ENCODE assay signal across 1 cellular context in the genomic region with DNA sequence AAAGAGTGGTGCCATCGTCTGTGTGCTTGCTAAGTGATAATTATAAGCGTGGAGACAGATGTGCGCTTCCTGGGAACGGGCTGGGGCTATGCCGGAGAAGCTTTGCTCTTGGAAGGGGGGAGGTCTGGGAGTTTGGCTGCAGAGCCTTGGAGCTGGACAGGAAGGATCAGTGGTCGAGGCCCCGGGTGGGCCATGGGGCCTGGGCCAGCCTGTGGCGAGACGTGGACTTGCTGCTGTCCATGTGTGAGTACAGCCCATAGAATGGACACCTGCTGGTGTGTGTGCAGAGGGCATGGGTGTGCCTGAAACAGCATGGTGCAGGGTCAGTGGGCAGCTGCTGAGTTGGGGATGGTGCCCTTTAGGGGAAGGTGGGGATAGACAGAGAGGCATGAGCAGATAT.
TF ChIP-seq lines count a peak whose summit lies in the region.

No MANE protein-coding gene starts in this region.

TF ChIP-seq in GM23338, 12 proteins besides CTCF, POLR2A, EP300 and RAD21 (continued from another document):
- TF ChIP-seq, protein P1, sequence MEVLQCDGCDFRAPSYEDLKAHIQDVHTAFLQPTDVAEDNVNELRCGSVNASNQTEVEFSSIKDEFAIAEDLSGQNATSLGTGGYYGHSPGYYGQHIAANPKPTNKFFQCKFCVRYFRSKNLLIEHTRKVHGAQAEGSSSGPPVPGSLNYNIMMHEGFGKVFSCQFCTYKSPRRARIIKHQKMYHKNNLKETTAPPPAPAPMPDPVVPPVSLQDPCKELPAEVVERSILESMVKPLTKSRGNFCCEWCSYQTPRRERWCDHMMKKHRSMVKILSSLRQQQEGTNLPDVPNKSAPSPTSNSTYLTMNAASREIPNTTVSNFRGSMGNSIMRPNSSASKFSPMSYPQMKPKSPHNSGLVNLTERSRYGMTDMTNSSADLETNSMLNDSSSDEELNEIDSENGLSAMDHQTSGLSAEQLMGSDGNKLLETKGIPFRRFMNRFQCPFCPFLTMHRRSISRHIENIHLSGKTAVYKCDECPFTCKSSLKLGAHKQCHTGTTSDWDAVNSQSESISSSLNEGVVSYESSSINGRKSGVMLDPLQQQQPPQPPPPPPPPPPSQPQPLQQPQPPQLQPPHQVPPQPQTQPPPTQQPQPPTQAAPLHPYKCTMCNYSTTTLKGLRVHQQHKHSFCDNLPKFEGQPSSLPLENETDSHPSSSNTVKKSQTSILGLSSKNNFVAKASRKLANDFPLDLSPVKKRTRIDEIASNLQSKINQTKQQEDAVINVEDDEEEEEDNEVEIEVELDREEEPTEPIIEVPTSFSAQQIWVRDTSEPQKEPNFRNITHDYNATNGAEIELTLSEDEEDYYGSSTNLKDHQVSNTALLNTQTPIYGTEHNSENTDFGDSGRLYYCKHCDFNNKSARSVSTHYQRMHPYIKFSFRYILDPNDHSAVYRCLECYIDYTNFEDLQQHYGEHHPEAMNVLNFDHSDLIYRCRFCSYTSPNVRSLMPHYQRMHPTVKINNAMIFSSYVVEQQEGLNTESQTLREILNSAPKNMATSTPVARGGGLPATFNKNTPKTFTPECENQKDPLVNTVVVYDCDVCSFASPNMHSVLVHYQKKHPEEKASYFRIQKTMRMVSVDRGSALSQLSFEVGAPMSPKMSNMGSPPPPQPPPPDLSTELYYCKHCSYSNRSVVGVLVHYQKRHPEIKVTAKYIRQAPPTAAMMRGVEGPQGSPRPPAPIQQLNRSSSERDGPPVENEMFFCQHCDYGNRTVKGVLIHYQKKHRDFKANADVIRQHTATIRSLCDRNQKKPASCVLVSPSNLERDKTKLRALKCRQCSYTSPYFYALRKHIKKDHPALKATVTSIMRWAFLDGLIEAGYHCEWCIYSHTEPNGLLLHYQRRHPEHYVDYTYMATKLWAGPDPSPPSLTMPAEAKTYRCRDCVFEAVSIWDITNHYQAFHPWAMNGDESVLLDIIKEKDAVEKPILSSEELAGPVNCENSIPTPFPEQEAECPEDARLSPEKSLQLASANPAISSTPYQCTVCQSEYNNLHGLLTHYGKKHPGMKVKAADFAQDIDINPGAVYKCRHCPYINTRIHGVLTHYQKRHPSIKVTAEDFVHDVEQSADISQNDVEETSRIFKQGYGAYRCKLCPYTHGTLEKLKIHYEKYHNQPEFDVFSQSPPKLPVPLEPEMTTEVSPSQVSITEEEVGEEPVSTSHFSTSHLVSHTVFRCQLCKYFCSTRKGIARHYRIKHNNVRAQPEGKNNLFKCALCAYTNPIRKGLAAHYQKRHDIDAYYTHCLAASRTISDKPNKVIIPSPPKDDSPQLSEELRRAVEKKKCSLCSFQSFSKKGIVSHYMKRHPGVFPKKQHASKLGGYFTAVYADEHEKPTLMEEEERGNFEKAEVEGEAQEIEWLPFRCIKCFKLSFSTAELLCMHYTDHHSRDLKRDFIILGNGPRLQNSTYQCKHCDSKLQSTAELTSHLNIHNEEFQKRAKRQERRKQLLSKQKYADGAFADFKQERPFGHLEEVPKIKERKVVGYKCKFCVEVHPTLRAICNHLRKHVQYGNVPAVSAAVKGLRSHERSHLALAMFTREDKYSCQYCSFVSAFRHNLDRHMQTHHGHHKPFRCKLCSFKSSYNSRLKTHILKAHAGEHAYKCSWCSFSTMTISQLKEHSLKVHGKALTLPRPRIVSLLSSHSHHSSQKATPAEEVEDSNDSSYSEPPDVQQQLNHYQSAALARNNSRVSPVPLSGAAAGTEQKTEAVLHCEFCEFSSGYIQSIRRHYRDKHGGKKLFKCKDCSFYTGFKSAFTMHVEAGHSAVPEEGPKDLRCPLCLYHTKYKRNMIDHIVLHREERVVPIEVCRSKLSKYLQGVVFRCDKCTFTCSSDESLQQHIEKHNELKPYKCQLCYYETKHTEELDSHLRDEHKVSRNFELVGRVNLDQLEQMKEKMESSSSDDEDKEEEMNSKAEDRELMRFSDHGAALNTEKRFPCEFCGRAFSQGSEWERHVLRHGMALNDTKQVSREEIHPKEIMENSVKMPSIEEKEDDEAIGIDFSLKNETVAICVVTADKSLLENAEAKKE (CRISPR knock-in tag; IDR thresholded peaks at IDR 0.05): no peak
- TF ChIP-seq JUNB (IDR thresholded peaks at IDR 0.05; ENCODE audit: unreplicated experiment) (no peak), ZNF331 (CRISPR knock-in tag; IDR thresholded peaks at IDR 0.05; ENCODE audit: low read depth) (no peak), NANOG (IDR thresholded peaks at IDR 0.05; ENCODE audit: borderline replicate concordance) (no peak)
- TF ChIP-seq, protein P2, sequence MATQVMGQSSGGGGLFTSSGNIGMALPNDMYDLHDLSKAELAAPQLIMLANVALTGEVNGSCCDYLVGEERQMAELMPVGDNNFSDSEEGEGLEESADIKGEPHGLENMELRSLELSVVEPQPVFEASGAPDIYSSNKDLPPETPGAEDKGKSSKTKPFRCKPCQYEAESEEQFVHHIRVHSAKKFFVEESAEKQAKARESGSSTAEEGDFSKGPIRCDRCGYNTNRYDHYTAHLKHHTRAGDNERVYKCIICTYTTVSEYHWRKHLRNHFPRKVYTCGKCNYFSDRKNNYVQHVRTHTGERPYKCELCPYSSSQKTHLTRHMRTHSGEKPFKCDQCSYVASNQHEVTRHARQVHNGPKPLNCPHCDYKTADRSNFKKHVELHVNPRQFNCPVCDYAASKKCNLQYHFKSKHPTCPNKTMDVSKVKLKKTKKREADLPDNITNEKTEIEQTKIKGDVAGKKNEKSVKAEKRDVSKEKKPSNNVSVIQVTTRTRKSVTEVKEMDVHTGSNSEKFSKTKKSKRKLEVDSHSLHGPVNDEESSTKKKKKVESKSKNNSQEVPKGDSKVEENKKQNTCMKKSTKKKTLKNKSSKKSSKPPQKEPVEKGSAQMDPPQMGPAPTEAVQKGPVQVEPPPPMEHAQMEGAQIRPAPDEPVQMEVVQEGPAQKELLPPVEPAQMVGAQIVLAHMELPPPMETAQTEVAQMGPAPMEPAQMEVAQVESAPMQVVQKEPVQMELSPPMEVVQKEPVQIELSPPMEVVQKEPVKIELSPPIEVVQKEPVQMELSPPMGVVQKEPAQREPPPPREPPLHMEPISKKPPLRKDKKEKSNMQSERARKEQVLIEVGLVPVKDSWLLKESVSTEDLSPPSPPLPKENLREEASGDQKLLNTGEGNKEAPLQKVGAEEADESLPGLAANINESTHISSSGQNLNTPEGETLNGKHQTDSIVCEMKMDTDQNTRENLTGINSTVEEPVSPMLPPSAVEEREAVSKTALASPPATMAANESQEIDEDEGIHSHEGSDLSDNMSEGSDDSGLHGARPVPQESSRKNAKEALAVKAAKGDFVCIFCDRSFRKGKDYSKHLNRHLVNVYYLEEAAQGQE (IDR thresholded peaks at IDR 0.05; ENCODE audit: unreplicated experiment): no peak
